Comparison of ENCODE assay signal across 7 cellular contexts in genomic region chr2:437772-438393, GRCh38.
DNase-seq lines count a peak whose midpoint lies in the region; ATAC-seq, FAIRE-seq and TF ChIP-seq lines count a peak whose summit lies in the region.

No MANE protein-coding gene starts in this region.

- H2AFZ ChIP-seq in keratinocyte (ENCODE audit: control insufficient read depth, low read length) (peak overlapping the region; percentile 9), hepatocyte (no peak overlapping the region)

- H3K4me1 ChIP-seq in keratinocyte (ENCODE audit: control insufficient read depth, extremely low read depth, insufficient read depth, low read length) (no peaks in the 10 kb centered on the region), hepatocyte (ENCODE audit: insufficient read depth) (no peaks in the 10 kb centered on the region)

- peaks cover 4% of the 10 kb centered on the region for H3K27me3 Mint-ChIP-seq in activated CD4-positive, alpha-beta T cell treated with anti-CD3 and anti-CD28 coated beads, Interleukin-2, amount 10 ng/mL, durations not matched to agents 7 days and 5 days

- dilution Hi-C loops in keratinocyte (cut with MboI; ENCODE audit: extremely low pct_ligation_motif_present, low sequenced_read_pairs), result no loop called here

- no peak overlapping the region for H3K9ac ChIP-seq in keratinocyte (ENCODE audit: control insufficient read depth, extremely low read depth, insufficient read depth, low read length)

- H3K79me2 ChIP-seq in keratinocyte (ENCODE audit: control insufficient read depth, insufficient read depth, low read length) (no peaks in the 10 kb centered on the region), hepatocyte (no peaks in the 10 kb centered on the region)

- CTCF ChIA-PET in activated CD4-positive, alpha-beta T cell treated with anti-CD3 and anti-CD28 coated beads, Interleukin-2, amount 10 ng/mL, durations not matched to agents 7 days and 5 days (lab: Charles Lee), result no interaction called here

- POLR2A ChIA-PET in activated CD4-positive, alpha-beta T cell treated with anti-CD3 and anti-CD28 coated beads, Interleukin-2, amount 10 ng/mL, durations not matched to agents 7 days and 5 days (lab: Charles Lee), result no interaction called here

- no peaks in the 10 kb centered on the region for H3K9me2 ChIP-seq in hepatocyte (replicated peaks; ENCODE audit: insufficient read depth)

- no peaks in the 10 kb centered on the region for H3K9me3 Mint-ChIP-seq in activated CD4-positive, alpha-beta T cell treated with anti-CD3 and anti-CD28 coated beads, Interleukin-2, amount 10 ng/mL, durations not matched to agents 7 days and 5 days

- ATAC-seq in GM18907 (IDR thresholded peaks at IDR 0.05; ENCODE audit: unreplicated experiment) (peak; percentile 98), HG02759 (IDR thresholded peaks at IDR 0.05; ENCODE audit: unreplicated experiment) (peak; percentile 98)

- no peak for FAIRE-seq in keratinocyte (lab: Jason Lieb, UNC)

- H3K9me3 ChIP-seq in keratinocyte (ENCODE audit: control insufficient read depth, low read depth, low read length) (peaks cover 2% of the 10 kb centered on the region), hepatocyte (ENCODE audit: low read depth) (no peaks in the 10 kb centered on the region)

- DNase-seq in NCI-H1694 (lab: John Stamatoyannopoulos, UW) (peak; percentile 50), keratinocyte (ENCODE audit: low read depth, low spot score) (no peak), hypothalamus (lab: John Stamatoyannopoulos, UW) (no peak), hepatocyte (ENCODE audit: low spot score) (no peak)
- peak; percentile 82 for DNase-seq in activated CD4-positive, alpha-beta T cell treated with anti-CD3 and anti-CD28 coated beads, Interleukin-2, amount 10 ng/mL, durations not matched to agents 7 days and 5 days

- H3K27me3 ChIP-seq in keratinocyte (ENCODE audit: control insufficient read depth, extremely low read depth, insufficient read depth, low read length), result no peaks in the 10 kb centered on the region
- H3K27me3 ChIP-seq in hepatocyte, result no peaks in the 10 kb centered on the region

- H3K9me1 ChIP-seq in keratinocyte (ENCODE audit: control insufficient read depth, extremely low read depth, insufficient read depth, low read length), result no peaks in the 10 kb centered on the region

- H3K36me3 ChIP-seq in keratinocyte (ENCODE audit: control insufficient read depth in 2 of 2, extremely low read depth in 1 of 2, insufficient read depth in 2 of 2, low read length in 2 of 2) (no peaks in the 10 kb centered on the region), hepatocyte (replicated peaks; ENCODE audit: insufficient read depth, low read depth) (no peaks in the 10 kb centered on the region)

- peaks cover 24% of the 10 kb centered on the region for H3K4me1 Mint-ChIP-seq in activated CD4-positive, alpha-beta T cell treated with anti-CD3 and anti-CD28 coated beads, Interleukin-2, amount 10 ng/mL, durations not matched to agents 7 days and 5 days

- no peak overlapping the region for H3K4me3 ChIP-seq in keratinocyte (ENCODE audit: control insufficient read depth in 2 of 3, extremely low read depth in 1 of 3, insufficient read depth in 2 of 3, low read depth in 1 of 3, low read length in 3 of 3)
- no peak overlapping the region for H3K4me3 ChIP-seq in hepatocyte

- H3K4me2 ChIP-seq in keratinocyte (ENCODE audit: control insufficient read depth, extremely low read depth, insufficient read depth, low read depth, low read length) (peak overlapping the region; percentile 37), hepatocyte (no peak overlapping the region)

- H3K36me3 Mint-ChIP-seq in activated CD4-positive, alpha-beta T cell treated with anti-CD3 and anti-CD28 coated beads, Interleukin-2, amount 10 ng/mL, durations not matched to agents 7 days and 5 days (ENCODE audit: low read depth), result no peaks in the 10 kb centered on the region

- H4K20me1 ChIP-seq in keratinocyte (ENCODE audit: control insufficient read depth, extremely low read depth, insufficient read depth, low read length) (no peaks in the 10 kb centered on the region), hepatocyte (ENCODE audit: insufficient read depth, poor library complexity, severe bottlenecking) (no peaks in the 10 kb centered on the region)

- peak overlapping the region; percentile 72 for H3K4me3 Mint-ChIP-seq in activated CD4-positive, alpha-beta T cell treated with anti-CD3 and anti-CD28 coated beads, Interleukin-2, amount 10 ng/mL, durations not matched to agents 7 days and 5 days

- no peak overlapping the region for H3K27ac ChIP-seq in keratinocyte (ENCODE audit: control insufficient read depth, insufficient read depth, low read length)
- no peak overlapping the region for H3K27ac ChIP-seq in hepatocyte

- WGBS in hepatocyte (ENCODE audit: low lambda C conversion rate, missing lambda C conversion rate), result 68% methylated on average over 15 of the region's 15 CpGs

- H3K27ac Mint-ChIP-seq in activated CD4-positive, alpha-beta T cell treated with anti-CD3 and anti-CD28 coated beads, Interleukin-2, amount 10 ng/mL, durations not matched to agents 7 days and 5 days, result peak overlapping the region; percentile 92

- no peak for TF ChIP-seq CTCF in keratinocyte (optimal IDR thresholded peaks at IDR 0.05 in 1 of 3, IDR thresholded peaks at IDR 0.05 in 1 of 3, conservative IDR thresholded peaks at IDR 0.05 in 1 of 3; ENCODE audit: extremely low read depth in 1 of 3, insufficient read depth in 2 of 3, low read length in 3 of 3)
- TF ChIP-seq CTCF in hepatocyte (IDR thresholded peaks at IDR 0.05; ENCODE audit: poor library complexity), result no peak

Comparison
In these comparisons a context has a peak if more than half of its experiments do, and no peak if none do; other contexts are left out.
1. DNase-seq: peak in NCI-H1694 (single experiment) and activated CD4-positive, alpha-beta T cell treated with anti-CD3 and anti-CD28 coated beads, Interleukin-2, amount 10 ng/mL, durations not matched to agents 7 days and 5 days (single experiment); none in keratinocyte (single experiment), hypothalamus (0 of 51) and hepatocyte (single experiment).